In the genomic region with DNA sequence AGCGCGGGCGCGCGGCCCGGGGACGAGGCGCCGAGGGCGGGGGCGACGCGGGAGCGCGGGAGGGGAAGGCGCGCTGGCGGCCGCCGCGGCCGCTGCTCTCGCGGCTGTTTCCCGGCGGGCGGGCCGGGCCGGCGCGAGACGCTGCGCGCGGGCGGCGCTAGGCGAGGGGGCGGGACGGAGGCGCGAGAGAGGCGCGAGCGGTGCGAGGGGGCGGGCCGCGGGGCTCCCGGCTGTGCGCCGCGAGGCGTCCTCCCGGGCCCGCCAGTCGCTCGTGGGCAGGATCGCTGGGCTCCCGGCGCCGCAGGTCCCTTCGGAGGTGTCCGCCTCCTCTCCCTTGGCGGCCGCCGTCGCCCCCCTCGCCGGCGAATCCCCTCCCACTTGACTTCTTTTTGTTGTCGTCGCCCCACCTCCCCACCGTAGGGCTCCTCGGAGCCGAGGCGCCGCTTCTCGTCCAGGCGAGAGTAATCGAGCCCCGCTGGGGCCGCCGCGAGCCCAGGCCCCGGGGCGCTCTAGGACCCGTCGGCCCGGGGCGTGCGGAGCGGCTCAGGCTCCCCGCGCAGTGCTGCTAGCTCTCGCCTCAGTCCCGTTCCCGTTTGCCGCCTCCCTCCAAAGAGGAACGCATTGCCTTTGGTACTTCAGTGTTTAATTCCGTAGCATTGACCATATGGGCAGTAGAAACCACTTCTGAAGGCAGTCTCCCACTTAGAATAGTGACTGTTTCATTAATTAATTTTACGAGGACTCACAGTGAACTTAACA, we compare ENCODE assay signal across 1 cellular context.
A peak's percentile ranks its signal among the peaks of the same experiment; 100 is the strongest.
TF ChIP-seq lines count a peak whose summit lies in the region.

A gene (minus strand): TSS at position 110 of the 759 bp plus-strand sequence. CDS start 330 bp downstream, outside the sequence.

TF ChIP-seq in GM12878, 131 proteins besides CTCF, POLR2A, EP300 and RAD21 (continued from another document and continues in another):
- TF ChIP-seq, protein P1, sequence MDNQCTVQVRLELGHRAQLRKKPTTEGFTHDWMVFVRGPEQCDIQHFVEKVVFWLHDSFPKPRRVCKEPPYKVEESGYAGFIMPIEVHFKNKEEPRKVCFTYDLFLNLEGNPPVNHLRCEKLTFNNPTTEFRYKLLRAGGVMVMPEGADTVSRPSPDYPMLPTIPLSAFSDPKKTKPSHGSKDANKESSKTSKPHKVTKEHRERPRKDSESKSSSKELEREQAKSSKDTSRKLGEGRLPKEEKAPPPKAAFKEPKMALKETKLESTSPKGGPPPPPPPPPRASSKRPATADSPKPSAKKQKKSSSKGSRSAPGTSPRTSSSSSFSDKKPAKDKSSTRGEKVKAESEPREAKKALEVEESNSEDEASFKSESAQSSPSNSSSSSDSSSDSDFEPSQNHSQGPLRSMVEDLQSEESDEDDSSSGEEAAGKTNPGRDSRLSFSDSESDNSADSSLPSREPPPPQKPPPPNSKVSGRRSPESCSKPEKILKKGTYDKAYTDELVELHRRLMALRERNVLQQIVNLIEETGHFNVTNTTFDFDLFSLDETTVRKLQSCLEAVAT (IDR thresholded peaks at IDR 0.05) = peak; percentile 100
- no peak for TF ChIP-seq RAD51 (IDR thresholded peaks at IDR 0.05)
- no peak for TF ChIP-seq EZH2 (IDR thresholded peaks at IDR 0.05; ENCODE audit: borderline replicate concordance, control insufficient read depth, low read depth, low read length)
- TF ChIP-seq, protein P2, sequence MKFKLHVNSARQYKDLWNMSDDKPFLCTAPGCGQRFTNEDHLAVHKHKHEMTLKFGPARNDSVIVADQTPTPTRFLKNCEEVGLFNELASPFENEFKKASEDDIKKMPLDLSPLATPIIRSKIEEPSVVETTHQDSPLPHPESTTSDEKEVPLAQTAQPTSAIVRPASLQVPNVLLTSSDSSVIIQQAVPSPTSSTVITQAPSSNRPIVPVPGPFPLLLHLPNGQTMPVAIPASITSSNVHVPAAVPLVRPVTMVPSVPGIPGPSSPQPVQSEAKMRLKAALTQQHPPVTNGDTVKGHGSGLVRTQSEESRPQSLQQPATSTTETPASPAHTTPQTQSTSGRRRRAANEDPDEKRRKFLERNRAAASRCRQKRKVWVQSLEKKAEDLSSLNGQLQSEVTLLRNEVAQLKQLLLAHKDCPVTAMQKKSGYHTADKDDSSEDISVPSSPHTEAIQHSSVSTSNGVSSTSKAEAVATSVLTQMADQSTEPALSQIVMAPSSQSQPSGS (IDR thresholded peaks at IDR 0.05; ENCODE audit: low read length) = no peak
- TF ChIP-seq HCFC1 (IDR thresholded peaks at IDR 0.05; ENCODE audit: low read length) = peak; percentile 59; the same call in 1 of the 2 replicates
- no peak for TF ChIP-seq ZNF274 (IDR thresholded peaks at IDR 0.05; ENCODE audit: insufficient read depth, insufficient read length)
- no peak; the same call in 1 of the 2 replicates for TF ChIP-seq TCF12 (IDR thresholded peaks at IDR 0.05; ENCODE audit: low read depth, low read length)
- TF ChIP-seq, protein P3, sequence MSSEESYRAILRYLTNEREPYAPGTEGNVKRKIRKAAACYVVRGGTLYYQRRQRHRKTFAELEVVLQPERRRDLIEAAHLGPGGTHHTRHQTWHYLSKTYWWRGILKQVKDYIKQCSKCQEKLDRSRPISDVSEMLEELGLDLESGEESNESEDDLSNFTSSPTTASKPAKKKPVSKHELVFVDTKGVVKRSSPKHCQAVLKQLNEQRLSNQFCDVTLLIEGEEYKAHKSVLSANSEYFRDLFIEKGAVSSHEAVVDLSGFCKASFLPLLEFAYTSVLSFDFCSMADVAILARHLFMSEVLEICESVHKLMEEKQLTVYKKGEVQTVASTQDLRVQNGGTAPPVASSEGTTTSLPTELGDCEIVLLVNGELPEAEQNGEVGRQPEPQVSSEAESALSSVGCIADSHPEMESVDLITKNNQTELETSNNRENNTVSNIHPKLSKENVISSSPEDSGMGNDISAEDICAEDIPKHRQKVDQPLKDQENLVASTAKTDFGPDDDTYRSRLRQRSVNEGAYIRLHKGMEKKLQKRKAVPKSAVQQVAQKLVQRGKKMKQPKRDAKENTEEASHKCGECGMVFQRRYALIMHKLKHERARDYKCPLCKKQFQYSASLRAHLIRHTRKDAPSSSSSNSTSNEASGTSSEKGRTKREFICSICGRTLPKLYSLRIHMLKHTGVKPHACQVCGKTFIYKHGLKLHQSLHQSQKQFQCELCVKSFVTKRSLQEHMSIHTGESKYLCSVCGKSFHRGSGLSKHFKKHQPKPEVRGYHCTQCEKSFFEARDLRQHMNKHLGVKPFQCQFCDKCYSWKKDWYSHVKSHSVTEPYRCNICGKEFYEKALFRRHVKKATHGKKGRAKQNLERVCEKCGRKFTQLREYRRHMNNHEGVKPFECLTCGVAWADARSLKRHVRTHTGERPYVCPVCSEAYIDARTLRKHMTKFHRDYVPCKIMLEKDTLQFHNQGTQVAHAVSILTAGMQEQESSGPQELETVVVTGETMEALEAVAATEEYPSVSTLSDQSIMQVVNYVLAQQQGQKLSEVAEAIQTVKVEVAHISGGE (CRISPR knock-in tag; IDR thresholded peaks at IDR 0.05) = no peak
- no peak for TF ChIP-seq WRNIP1 (IDR thresholded peaks at IDR 0.05; ENCODE audit: borderline replicate concordance, low read depth, low read length)
- TF ChIP-seq MTA3 (IDR thresholded peaks at IDR 0.05; ENCODE audit: borderline replicate concordance, low read length) = no peak
- TF ChIP-seq, protein P4, sequence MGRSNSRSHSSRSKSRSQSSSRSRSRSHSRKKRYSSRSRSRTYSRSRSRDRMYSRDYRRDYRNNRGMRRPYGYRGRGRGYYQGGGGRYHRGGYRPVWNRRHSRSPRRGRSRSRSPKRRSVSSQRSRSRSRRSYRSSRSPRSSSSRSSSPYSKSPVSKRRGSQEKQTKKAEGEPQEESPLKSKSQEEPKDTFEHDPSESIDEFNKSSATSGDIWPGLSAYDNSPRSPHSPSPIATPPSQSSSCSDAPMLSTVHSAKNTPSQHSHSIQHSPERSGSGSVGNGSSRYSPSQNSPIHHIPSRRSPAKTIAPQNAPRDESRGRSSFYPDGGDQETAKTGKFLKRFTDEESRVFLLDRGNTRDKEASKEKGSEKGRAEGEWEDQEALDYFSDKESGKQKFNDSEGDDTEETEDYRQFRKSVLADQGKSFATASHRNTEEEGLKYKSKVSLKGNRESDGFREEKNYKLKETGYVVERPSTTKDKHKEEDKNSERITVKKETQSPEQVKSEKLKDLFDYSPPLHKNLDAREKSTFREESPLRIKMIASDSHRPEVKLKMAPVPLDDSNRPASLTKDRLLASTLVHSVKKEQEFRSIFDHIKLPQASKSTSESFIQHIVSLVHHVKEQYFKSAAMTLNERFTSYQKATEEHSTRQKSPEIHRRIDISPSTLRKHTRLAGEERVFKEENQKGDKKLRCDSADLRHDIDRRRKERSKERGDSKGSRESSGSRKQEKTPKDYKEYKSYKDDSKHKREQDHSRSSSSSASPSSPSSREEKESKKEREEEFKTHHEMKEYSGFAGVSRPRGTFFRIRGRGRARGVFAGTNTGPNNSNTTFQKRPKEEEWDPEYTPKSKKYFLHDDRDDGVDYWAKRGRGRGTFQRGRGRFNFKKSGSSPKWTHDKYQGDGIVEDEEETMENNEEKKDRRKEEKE (IDR thresholded peaks at IDR 0.05) = no peak
- TF ChIP-seq SMAD5 (IDR thresholded peaks at IDR 0.05; ENCODE audit: low read depth) = no peak
- TF ChIP-seq SRF (IDR thresholded peaks at IDR 0.05; ENCODE audit: low read depth in 2 of 2, low read length in 2 of 2) = peak; percentile 82 to 97
- TF ChIP-seq CHD1 (IDR thresholded peaks at IDR 0.05; ENCODE audit: low read depth, low read length) = no peak; the same call in 1 of the 2 replicates
- TF ChIP-seq, protein P5, sequence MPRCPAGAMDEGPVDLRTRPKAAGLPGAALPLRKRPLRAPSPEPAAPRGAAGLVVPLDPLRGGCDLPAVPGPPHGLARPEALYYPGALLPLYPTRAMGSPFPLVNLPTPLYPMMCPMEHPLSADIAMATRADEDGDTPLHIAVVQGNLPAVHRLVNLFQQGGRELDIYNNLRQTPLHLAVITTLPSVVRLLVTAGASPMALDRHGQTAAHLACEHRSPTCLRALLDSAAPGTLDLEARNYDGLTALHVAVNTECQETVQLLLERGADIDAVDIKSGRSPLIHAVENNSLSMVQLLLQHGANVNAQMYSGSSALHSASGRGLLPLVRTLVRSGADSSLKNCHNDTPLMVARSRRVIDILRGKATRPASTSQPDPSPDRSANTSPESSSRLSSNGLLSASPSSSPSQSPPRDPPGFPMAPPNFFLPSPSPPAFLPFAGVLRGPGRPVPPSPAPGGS (IDR thresholded peaks at IDR 0.05; ENCODE audit: borderline replicate concordance, insufficient read depth, low read depth, low read length, poor library complexity, severe bottlenecking) = no peak
- TF ChIP-seq BHLHE40 (IDR thresholded peaks at IDR 0.05; ENCODE audit: borderline replicate concordance in 1 of 2, low read depth in 2 of 2, low read length in 1 of 2) = peak; percentile 85 to 91
- no peak for TF ChIP-seq ZBED1 (IDR thresholded peaks at IDR 0.05; ENCODE audit: borderline replicate concordance)
- TF ChIP-seq TCF7 (IDR thresholded peaks at IDR 0.05; ENCODE audit: borderline replicate concordance) = peak; percentile 11; the same call in 1 of the 2 replicates
- no peak for TF ChIP-seq IKZF2 (IDR thresholded peaks at IDR 0.05)
- TF ChIP-seq, protein P6, sequence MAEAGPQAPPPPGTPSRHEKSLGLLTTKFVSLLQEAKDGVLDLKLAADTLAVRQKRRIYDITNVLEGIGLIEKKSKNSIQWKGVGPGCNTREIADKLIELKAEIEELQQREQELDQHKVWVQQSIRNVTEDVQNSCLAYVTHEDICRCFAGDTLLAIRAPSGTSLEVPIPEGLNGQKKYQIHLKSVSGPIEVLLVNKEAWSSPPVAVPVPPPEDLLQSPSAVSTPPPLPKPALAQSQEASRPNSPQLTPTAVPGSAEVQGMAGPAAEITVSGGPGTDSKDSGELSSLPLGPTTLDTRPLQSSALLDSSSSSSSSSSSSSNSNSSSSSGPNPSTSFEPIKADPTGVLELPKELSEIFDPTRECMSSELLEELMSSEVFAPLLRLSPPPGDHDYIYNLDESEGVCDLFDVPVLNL (IDR thresholded peaks at IDR 0.05; ENCODE audit: low read depth, low read length) = no peak
- TF ChIP-seq, protein P7, sequence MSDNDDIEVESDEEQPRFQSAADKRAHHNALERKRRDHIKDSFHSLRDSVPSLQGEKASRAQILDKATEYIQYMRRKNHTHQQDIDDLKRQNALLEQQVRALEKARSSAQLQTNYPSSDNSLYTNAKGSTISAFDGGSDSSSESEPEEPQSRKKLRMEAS (IDR thresholded peaks at IDR 0.05; ENCODE audit: low read depth, low read length) = peak; percentile 37; the same call in 1 of the 2 replicates
- TF ChIP-seq CREM (IDR thresholded peaks at IDR 0.05; ENCODE audit: low read depth) = 0 out of 2 replicates have a peak, but pooled peaks have one; percentile 37
- TF ChIP-seq, protein P8, sequence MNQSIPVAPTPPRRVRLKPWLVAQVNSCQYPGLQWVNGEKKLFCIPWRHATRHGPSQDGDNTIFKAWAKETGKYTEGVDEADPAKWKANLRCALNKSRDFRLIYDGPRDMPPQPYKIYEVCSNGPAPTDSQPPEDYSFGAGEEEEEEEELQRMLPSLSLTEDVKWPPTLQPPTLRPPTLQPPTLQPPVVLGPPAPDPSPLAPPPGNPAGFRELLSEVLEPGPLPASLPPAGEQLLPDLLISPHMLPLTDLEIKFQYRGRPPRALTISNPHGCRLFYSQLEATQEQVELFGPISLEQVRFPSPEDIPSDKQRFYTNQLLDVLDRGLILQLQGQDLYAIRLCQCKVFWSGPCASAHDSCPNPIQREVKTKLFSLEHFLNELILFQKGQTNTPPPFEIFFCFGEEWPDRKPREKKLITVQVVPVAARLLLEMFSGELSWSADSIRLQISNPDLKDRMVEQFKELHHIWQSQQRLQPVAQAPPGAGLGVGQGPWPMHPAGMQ (IDR thresholded peaks at IDR 0.05; ENCODE audit: borderline replicate concordance) = no peak
- TF ChIP-seq NR2C1 (IDR thresholded peaks at IDR 0.05) = no peak
- TF ChIP-seq ZNF384 (IDR thresholded peaks at IDR 0.05; ENCODE audit: borderline replicate concordance, low read depth, low read length) = no peak
- peak; percentile 94 for TF ChIP-seq STAT1 (conservative IDR thresholded peaks at IDR 0.05)
- TF ChIP-seq RB1 (IDR thresholded peaks at IDR 0.05; ENCODE audit: borderline replicate concordance) = peak; percentile 92; the same call in 1 of the 2 replicates
- TF ChIP-seq, protein P9, sequence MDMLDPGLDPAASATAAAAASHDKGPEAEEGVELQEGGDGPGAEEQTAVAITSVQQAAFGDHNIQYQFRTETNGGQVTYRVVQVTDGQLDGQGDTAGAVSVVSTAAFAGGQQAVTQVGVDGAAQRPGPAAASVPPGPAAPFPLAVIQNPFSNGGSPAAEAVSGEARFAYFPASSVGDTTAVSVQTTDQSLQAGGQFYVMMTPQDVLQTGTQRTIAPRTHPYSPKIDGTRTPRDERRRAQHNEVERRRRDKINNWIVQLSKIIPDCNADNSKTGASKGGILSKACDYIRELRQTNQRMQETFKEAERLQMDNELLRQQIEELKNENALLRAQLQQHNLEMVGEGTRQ (IDR thresholded peaks at IDR 0.05; ENCODE audit: borderline replicate concordance, low read depth, low read length) = no peak
- TF ChIP-seq FOS (IDR thresholded peaks at IDR 0.05; ENCODE audit: borderline replicate concordance, extremely low read depth, insufficient read length) = no peak
- no peak for TF ChIP-seq TBL1XR1 (IDR thresholded peaks at IDR 0.05; ENCODE audit: low read depth, low read length)
- TF ChIP-seq PML (IDR thresholded peaks at IDR 0.05; ENCODE audit: low read length) = no peak
- TF ChIP-seq, protein P10, sequence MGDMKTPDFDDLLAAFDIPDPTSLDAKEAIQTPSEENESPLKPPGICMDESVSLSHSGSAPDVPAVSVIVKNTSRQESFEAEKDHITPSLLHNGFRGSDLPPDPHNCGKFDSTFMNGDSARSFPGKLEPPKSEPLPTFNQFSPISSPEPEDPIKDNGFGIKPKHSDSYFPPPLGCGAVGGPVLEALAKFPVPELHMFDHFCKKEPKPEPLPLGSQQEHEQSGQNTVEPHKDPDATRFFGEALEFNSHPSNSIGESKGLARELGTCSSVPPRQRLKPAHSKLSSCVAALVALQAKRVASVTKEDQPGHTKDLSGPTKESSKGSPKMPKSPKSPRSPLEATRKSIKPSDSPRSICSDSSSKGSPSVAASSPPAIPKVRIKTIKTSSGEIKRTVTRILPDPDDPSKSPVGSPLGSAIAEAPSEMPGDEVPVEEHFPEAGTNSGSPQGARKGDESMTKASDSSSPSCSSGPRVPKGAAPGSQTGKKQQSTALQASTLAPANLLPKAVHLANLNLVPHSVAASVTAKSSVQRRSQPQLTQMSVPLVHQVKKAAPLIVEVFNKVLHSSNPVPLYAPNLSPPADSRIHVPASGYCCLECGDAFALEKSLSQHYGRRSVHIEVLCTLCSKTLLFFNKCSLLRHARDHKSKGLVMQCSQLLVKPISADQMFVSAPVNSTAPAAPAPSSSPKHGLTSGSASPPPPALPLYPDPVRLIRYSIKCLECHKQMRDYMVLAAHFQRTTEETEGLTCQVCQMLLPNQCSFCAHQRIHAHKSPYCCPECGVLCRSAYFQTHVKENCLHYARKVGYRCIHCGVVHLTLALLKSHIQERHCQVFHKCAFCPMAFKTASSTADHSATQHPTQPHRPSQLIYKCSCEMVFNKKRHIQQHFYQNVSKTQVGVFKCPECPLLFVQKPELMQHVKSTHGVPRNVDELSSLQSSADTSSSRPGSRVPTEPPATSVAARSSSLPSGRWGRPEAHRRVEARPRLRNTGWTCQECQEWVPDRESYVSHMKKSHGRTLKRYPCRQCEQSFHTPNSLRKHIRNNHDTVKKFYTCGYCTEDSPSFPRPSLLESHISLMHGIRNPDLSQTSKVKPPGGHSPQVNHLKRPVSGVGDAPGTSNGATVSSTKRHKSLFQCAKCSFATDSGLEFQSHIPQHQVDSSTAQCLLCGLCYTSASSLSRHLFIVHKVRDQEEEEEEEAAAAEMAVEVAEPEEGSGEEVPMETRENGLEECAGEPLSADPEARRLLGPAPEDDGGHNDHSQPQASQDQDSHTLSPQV (IDR thresholded peaks at IDR 0.05) = no peak
- TF ChIP-seq MTA2 (IDR thresholded peaks at IDR 0.05; ENCODE audit: low read depth) = no peak
- 0 out of 3 replicates have a peak, but pooled peaks have one; percentile 12 for TF ChIP-seq POU2F2 (IDR thresholded peaks at IDR 0.05; ENCODE audit: borderline replicate concordance, low read depth, low read length)
